Comparison of ENCODE assay signal across 8 cellular contexts in genomic region chr1:226110249-226111108, GRCh38. TPM values are rescaled to one million over a fixed set of nuclear protein-coding genes. Genes with fewer than 3 reads are reported as not detected.
DNase-seq lines count a peak whose midpoint lies in the region; ATAC-seq and TF ChIP-seq lines count a peak whose summit lies in the region.

No MANE protein-coding gene starts in this region.

- TF ChIP-seq CTCF in omental fat pad (IDR thresholded peaks at IDR 0.05) (no peak), tibial nerve (IDR thresholded peaks at IDR 0.05) (no peak)

- no peaks in the 10 kb centered on the region for H3K9me3 ChIP-seq in tibial nerve

- H3K27me3 ChIP-seq in tibial nerve, result no peaks in the 10 kb centered on the region

- no peaks in the 10 kb centered on the region for H3K36me3 Mint-ChIP-seq in activated naive CD4-positive, alpha-beta T cell treated with anti-CD3 and anti-CD28 coated beads, Interleukin-2, amount 10 ng/mL, durations not matched to agents 7 days and 5 days

- CTCF ChIA-PET in activated naive CD4-positive, alpha-beta T cell treated with anti-CD3 and anti-CD28 coated beads, Interleukin-2, amount 10 ng/mL, durations not matched to agents 7 days and 5 days (lab: Charles Lee), result interaction anchor here (1.7 to 3.4 kb wide), 4 partner anchors 10 to 46 kb away, joined by 7 to 16 read pairs (median 9); no protein-coding TSS in a partner anchor

- 1 to 3% methylated on average over 14 to 53 of the region's 73 CpGs for WGBS in tibial nerve, 2 donors

- TF ChIP-seq EP300 in tibial nerve (IDR thresholded peaks at IDR 0.05), result peak in 1 of 2 donors; percentile 2

- peak overlapping the region; percentile 45 to 92 (median 76) for H3K4me3 ChIP-seq in tibial nerve

- ATAC-seq in GM19328 (IDR thresholded peaks at IDR 0.05; ENCODE audit: unreplicated experiment) (peak; percentile 75), HG03442 (IDR thresholded peaks at IDR 0.05; ENCODE audit: unreplicated experiment) (peak; percentile 76), omental fat pad (ENCODE audit: low FRiP score) (peak; percentile 73)

- DNase-seq in COR-L47 (lab: John Stamatoyannopoulos, UW), result peak; percentile 63
- DNase-seq in RPMI8226, result peak; percentile 83
- DNase-seq in activated naive CD4-positive, alpha-beta T cell treated with anti-CD3 and anti-CD28 coated beads, Interleukin-2, amount 10 ng/mL, durations not matched to agents 7 days and 5 days, result peak; percentile 75
- DNase-seq in germinal center (ENCODE audit: low spot score), result peak; percentile 92
- DNase-seq in omental fat pad (ENCODE audit: low spot score), result no peak
- DNase-seq in tibial nerve (ENCODE audit: low spot score in 2 of 2), result peak in 1 of 2 donors; percentile 52

- no peak for TF ChIP-seq POLR2A in tibial nerve (IDR thresholded peaks at IDR 0.05)

- peaks cover 34% of the 10 kb centered on the region for H3K27me3 Mint-ChIP-seq in activated naive CD4-positive, alpha-beta T cell treated with anti-CD3 and anti-CD28 coated beads, Interleukin-2, amount 10 ng/mL, durations not matched to agents 7 days and 5 days

- H3K4me1 Mint-ChIP-seq in activated naive CD4-positive, alpha-beta T cell treated with anti-CD3 and anti-CD28 coated beads, Interleukin-2, amount 10 ng/mL, durations not matched to agents 7 days and 5 days, result peaks cover 18% of the 10 kb centered on the region

- no peaks in the 10 kb centered on the region for H3K36me3 ChIP-seq in tibial nerve

- no peaks in the 10 kb centered on the region for H3K9me3 Mint-ChIP-seq in activated naive CD4-positive, alpha-beta T cell treated with anti-CD3 and anti-CD28 coated beads, Interleukin-2, amount 10 ng/mL, durations not matched to agents 7 days and 5 days

- peak overlapping the region; percentile 86 for H3K4me3 Mint-ChIP-seq in activated naive CD4-positive, alpha-beta T cell treated with anti-CD3 and anti-CD28 coated beads, Interleukin-2, amount 10 ng/mL, durations not matched to agents 7 days and 5 days

- peaks cover 0 to 30% (median 17%) of the 10 kb centered on the region in 4 donors for H3K4me1 ChIP-seq in tibial nerve

- H3K27ac Mint-ChIP-seq in activated naive CD4-positive, alpha-beta T cell treated with anti-CD3 and anti-CD28 coated beads, Interleukin-2, amount 10 ng/mL, durations not matched to agents 7 days and 5 days, result peak overlapping the region; percentile 75

- H3K27ac ChIP-seq in tibial nerve, result peak overlapping the region; percentile 94 to 99 (median 96)

RNA-seq across cellular contexts. Expression of gene H3-3A, which starts 48.0 kb away (rescaled TPM):
- 100 to 1,000 TPM; 284 to 317 (median 305) TPM for total RNA-seq in omental fat pad
- 100 to 1,000 TPM; 193 to 204 (median 197) TPM for total RNA-seq in tibial nerve
